ENCODE assay signal across 27 cellular contexts in genomic region chr2:26024260-26024659, GRCh38.
"Had no signal": no experiment of that assay in that cellular context is flagged by ENCODE, and none has a peak within 500 bp of the region (broad histone marks: within the 10 kb centered on the region; RNA-seq: fewer than 3 reads in every experiment).

No MANE protein-coding gene starts in this region.

- DNase-seq: stimulated activated CD4-positive, alpha-beta T cell treated with anti-CD3 and anti-CD28 coated beads, Interleukin-2, amount 100 ng/mL, for 48 hours; stimulated activated CD4-positive, alpha-beta T cell treated with anti-CD3 and anti-CD28 coated beads, Interleukin-4, amount 100 ng/mL, for 1 hour; stimulated activated CD4-positive, alpha-beta T cell treated with anti-CD3 and anti-CD28 coated beads, Interleukin-4, amount 100 ng/mL, for 24 hours; stimulated activated CD4-positive, alpha-beta T cell treated with anti-CD3 and anti-CD28 coated beads, Interleukin-4, amount 100 ng/mL, for 4 hours; stimulated activated CD8-positive, alpha-beta memory T cell treated with anti-CD3 and anti-CD28 coated beads, Interleukin-4, amount 100 ng/mL, for 48 hours; stimulated activated naive B cell treated with anti-CD40 and anti-IgM and Interleukin-4, amounts not matched to agents 10 μg/mL and 1 μg/mL and 100 μg/mL, for 72 hours; stimulated activated naive CD4-positive, alpha-beta T cell; stimulated activated naive CD4-positive, alpha-beta T cell treated with Interleukin-2 at 50 U/mL for 16 hours; stimulated activated naive CD8-positive, alpha-beta T cell treated with anti-CD3 and anti-CD28 coated beads, Interleukin-15, amount 100 ng/mL, for 72 hours; stimulated activated naive CD8-positive, alpha-beta T cell treated with anti-CD3 and anti-CD28 coated beads, Interleukin-15, Interleukin-2, amounts not matched to agents 100 U/mL and 50 U/mL, for 24 hours; substantia nigra; testis; thyroid gland; tibial artery; transverse colon; trophoblast cell; upper lobe of left lung; upper lobe of right lung; uterus had no signal

- FAIRE-seq: urothelium cell line had no signal

- ATAC-seq: stimulated activated effector memory CD8-positive, alpha-beta T cell treated with anti-CD3 and anti-CD28 coated beads, Interleukin-12 subunit alpha, Interleukin-12 subunit beta, amount 100 ng/mL, for 72 hours; stimulated activated memory B cell treated with anti-CD40 and anti-IgM and Interleukin-4, amounts not matched to agents 10 μg/mL and 1 μg/mL and 100 μg/mL, for 72 hours; stimulated activated naive B cell treated with anti-CD40 and anti-IgM and Interleukin-4, amounts not matched to agents 10 μg/mL and 1 μg/mL and 100 μg/mL, for 72 hours; stimulated activated naive CD8-positive, alpha-beta T cell treated with anti-CD3 and anti-CD28 coated beads, Interleukin-15, amount 100 ng/mL, for 72 hours; stimulated activated naive CD8-positive, alpha-beta T cell treated with anti-CD3 and anti-CD28 coated beads, Interleukin-15, Interleukin-2, amounts not matched to agents 100 U/mL and 50 U/mL, for 24 hours; upper lobe of right lung had no signal

- H3K9me3 ChIP-seq: stomach, suprapubic skin, testis, thoracic aorta, thyroid gland, tibial artery, tibial nerve, transverse colon, upper lobe of left lung, upper lobe of right lung, uterus, vagina had no signal

- H3K27me3 ChIP-seq: stomach, suprapubic skin, testis, thyroid gland, tibial artery, tibial nerve, transverse colon, upper lobe of left lung, upper lobe of right lung, uterus, vagina had no signal

- H3K36me3 ChIP-seq: stomach, suprapubic skin, thoracic aorta, thyroid gland, tibial artery, tibial nerve, transverse colon, upper lobe of left lung, upper lobe of right lung, uterus, vagina had no signal

- H3K4me3 ChIP-seq: stomach, suprapubic skin, testis, thoracic aorta, thyroid gland, tibial artery, tibial nerve, transverse colon, upper lobe of left lung, upper lobe of right lung, uterus, vagina had no signal

- H3K27ac ChIP-seq: stomach, suprapubic skin, testis, thoracic aorta, thyroid gland, tibial artery, tibial nerve, transverse colon, upper lobe of left lung, upper lobe of right lung, uterus, vagina had no signal

- H3K4me1 ChIP-seq: suprapubic skin, testis, tibial artery, tibial nerve, upper lobe of right lung, uterus, vagina had no signal
